Comparison of ENCODE assay signal across 17 cellular contexts in genomic region chr3:127000792-127001191, GRCh38. TPM values are rescaled to one million over a fixed set of nuclear protein-coding genes. Genes with fewer than 3 reads are reported as not detected.
A peak's percentile ranks its signal among the peaks of the same experiment; 100 is the strongest.
DNase-seq lines count a peak whose midpoint lies in the region; ATAC-seq, FAIRE-seq and TF ChIP-seq lines count a peak whose summit lies in the region.
"Had no signal": no experiment of that assay in that cellular context is flagged by ENCODE, and none has a peak within 500 bp of the region (broad histone marks: within the 10 kb centered on the region; RNA-seq: fewer than 3 reads in every experiment).

No MANE protein-coding gene starts in this region.

- intact Hi-C loops in K562 (cut with micrococcal nuclease): no loop called here
- intact Hi-C loops in psoas muscle (cut with DNase I): no loop called here
- intact Hi-C loops in sigmoid colon (cut with DNase I): loop anchor here (5.0 kb wide), 1 partner anchor 248 kb away; no protein-coding TSS in a partner anchor

- H3K9me2 ChIP-seq in SK-N-SH: no peaks in the 10 kb centered on the region

- H3K4me3 ChIP-seq in SK-N-SH (ENCODE audit: low read depth in 2 of 2, low read length in 1 of 2) (no peak overlapping the region), K562 (no peak overlapping the region), psoas muscle (no peak overlapping the region), sigmoid colon (no peak overlapping the region), smooth muscle cell (no peak overlapping the region)
- H3K4me3 ChIP-seq: BLaER1 treated with 17β-estradiol and CSF1 and Interleukin-3, amounts not matched to agents 10 nM and 100 nM had no signal

- H2AFZ ChIP-seq in SK-N-SH (ENCODE audit: low read depth) (no peak overlapping the region), K562 (ENCODE audit: low read depth, low read length) (no peak overlapping the region), smooth muscle cell (ENCODE audit: low read depth) (no peak overlapping the region)

- peak overlapping the region; percentile 81; the same call in 1 of the 2 replicates for H3K4me2 ChIP-seq in SK-N-SH
- no peak overlapping the region for H3K4me2 ChIP-seq in K562 (ENCODE audit: insufficient read depth, low read length)
- H3K4me2 ChIP-seq in smooth muscle cell: no peak overlapping the region
- H3K4me2 ChIP-seq: BLaER1 treated with 17β-estradiol and CSF1 and Interleukin-3, amounts not matched to agents 10 nM and 100 nM had no signal

- H3K9me3 ChIP-seq in SK-N-SH (no peaks in the 10 kb centered on the region), K562 (replicated peaks; ENCODE audit: control insufficient read depth, insufficient read depth, low read depth, low read length) (no peaks in the 10 kb centered on the region), psoas muscle (no peaks in the 10 kb centered on the region), sigmoid colon (no peaks in the 10 kb centered on the region), smooth muscle cell (replicated peaks; ENCODE audit: low read depth) (no peaks in the 10 kb centered on the region)
- H3K9me3 ChIP-seq: BLaER1 treated with 17β-estradiol and CSF1 and Interleukin-3, amounts not matched to agents 10 nM and 100 nM had no signal

- H3K36me3 ChIP-seq in SK-N-SH (replicated peaks in 1 of 2; ENCODE audit: control insufficient read depth in 1 of 2, insufficient read depth in 2 of 2, low read length in 1 of 2) (peaks cover 0 to 7% of the 10 kb centered on the region in 2 experiments), K562 (ENCODE audit: control insufficient read depth, insufficient read depth, low read length) (peaks cover 17% of the 10 kb centered on the region; the same call in 1 of the 3 replicates), psoas muscle (ENCODE audit: insufficient read depth in 1 of 2, low read depth in 1 of 2) (no peaks in the 10 kb centered on the region), sigmoid colon (peaks cover 0 to 3% (median under 1%) of the 10 kb centered on the region in 4 donors), smooth muscle cell (ENCODE audit: low read depth) (no peaks in the 10 kb centered on the region)

- ATAC-seq in SK-N-SH treated with all-trans-retinoic acid at 6 μM for 48 hours: no peak
- ATAC-seq in K562: no peak
- peak; percentile 16 to 58 (median 42) for ATAC-seq in psoas muscle
- ATAC-seq in GM21423 (IDR thresholded peaks at IDR 0.05; ENCODE audit: unreplicated experiment): no peak
- ATAC-seq: PC-3 had no signal

- TF ChIP-seq CTCF in SK-N-SH (IDR thresholded peaks at IDR 0.05) (no peak), K562 (IDR thresholded peaks at IDR 0.05 in 2 of 3, conservative IDR thresholded peaks at IDR 0.05 in 1 of 3; ENCODE audit: insufficient read depth in 2 of 3, low read depth in 1 of 3, low read length in 3 of 3) (no peak), psoas muscle (IDR thresholded peaks at IDR 0.05) (no peak), sigmoid colon (IDR thresholded peaks at IDR 0.05) (no peak), smooth muscle cell (IDR thresholded peaks at IDR 0.05; ENCODE audit: borderline replicate concordance, insufficient read depth, poor library complexity, severe bottlenecking) (no peak)

- H3K9me1 ChIP-seq in K562 (ENCODE audit: control insufficient read depth, insufficient read depth, low read length): no peaks in the 10 kb centered on the region

- WGBS in SK-N-SH (ENCODE audit: low lambda C conversion rate): 98% methylated on average over 11 of the region's 13 CpGs
- 93% methylated on average over 9 of the region's 13 CpGs for WGBS in K562 (ENCODE audit: insufficient coverage, low coverage, missing lambda C conversion rate)
- WGBS in psoas muscle, 3 donors: 51 to 67% (median 66%) methylated on average over 13 of the region's 13 CpGs
- WGBS in sigmoid colon, 2 donors: 91 to 95% methylated on average over 13 of the region's 13 CpGs
- 98% methylated on average over 13 of the region's 13 CpGs for WGBS in smooth muscle cell (ENCODE audit: low lambda C conversion rate)

- no peak for DNase-seq in SK-N-SH
- no peak for DNase-seq in K562 (ENCODE audit: extremely low read depth in 1 of 4, low spot score in 3 of 4)
- DNase-seq in psoas muscle: no peak
- no peak for DNase-seq in middle frontal gyrus (ENCODE audit: extremely low spot score, low spot score)
- DNase-seq in sigmoid colon: no peak
- DNase-seq in smooth muscle cell (lab: John Stamatoyannopoulos, UW; ENCODE audit: unreplicated experiment): no peak
- DNase-seq: DMS153, H9, NCI-H1092, NCI-H1694, NCI-H2107, NCI-H226, PC-3 had no signal

- H3K79me2 ChIP-seq in SK-N-SH (ENCODE audit: insufficient read depth) (peaks cover 65% of the 10 kb centered on the region), K562 (ENCODE audit: control insufficient read depth, insufficient read depth, low read length) (peaks cover 41% of the 10 kb centered on the region), smooth muscle cell (ENCODE audit: low read depth) (peaks cover 54% of the 10 kb centered on the region)

- H3K27me3 ChIP-seq in SK-N-SH (ENCODE audit: insufficient read depth) (no peaks in the 10 kb centered on the region), K562 (ENCODE audit: control insufficient read depth in 2 of 2, insufficient read depth in 2 of 2, low read length in 2 of 2) (no peaks in the 10 kb centered on the region), psoas muscle (ENCODE audit: insufficient read depth in 3 of 3, low read length in 2 of 3) (no peaks in the 10 kb centered on the region), sigmoid colon (no peaks in the 10 kb centered on the region), smooth muscle cell (ENCODE audit: low read depth) (no peaks in the 10 kb centered on the region)

- CTCF ChIA-PET in SK-N-SH (lab: Yijun Ruan, JAX) (interaction anchor here (1.7 to 3.8 kb wide), 5 partner anchors 10 to 447 kb away, joined by 5 to 16 read pairs (median 12); partner anchors contain the start of gene PLXNA1), K562 (lab: Yijun Ruan, JAX; ENCODE audit: low intra/inter-chr PET ratio) (no interaction called here)

- H3K9ac ChIP-seq in SK-N-SH: no peak overlapping the region
- H3K9ac ChIP-seq in K562 (ENCODE audit: insufficient read depth in 1 of 2, low read depth in 2 of 2, low read length in 2 of 2): no peak overlapping the region
- H3K9ac ChIP-seq in smooth muscle cell (ENCODE audit: low read depth): no peak overlapping the region
- H3K9ac ChIP-seq: BLaER1 treated with 17β-estradiol and CSF1 and Interleukin-3, amounts not matched to agents 10 nM and 100 nM had no signal

- in situ Hi-C loops in K562 (cut with MboI): no loop called here

- H3K27ac ChIP-seq in SK-N-SH (ENCODE audit: low read depth in 2 of 2, low read length in 1 of 2): peak overlapping the region; percentile 87 to 97; a peak in 3 of 4 replicates
- H3K27ac ChIP-seq in K562 (ENCODE audit: extremely low read depth, low read depth, low read length): no peak overlapping the region
- H3K27ac ChIP-seq in psoas muscle: no peak overlapping the region
- no peak overlapping the region for H3K27ac ChIP-seq in sigmoid colon
- no peak overlapping the region for H3K27ac ChIP-seq in smooth muscle cell (ENCODE audit: low read depth)
- H3K27ac ChIP-seq: BLaER1 treated with 17β-estradiol and CSF1 and Interleukin-3, amounts not matched to agents 10 nM and 100 nM had no signal

- no peak for FAIRE-seq in K562 (lab: Jason Lieb, UNC)
- FAIRE-seq: HTR-8/SVneo had no signal

- TF ChIP-seq RAD21 in SK-N-SH (IDR thresholded peaks at IDR 0.05; ENCODE audit: low read length): no peak
- no peak for TF ChIP-seq RAD21 in K562 (CRISPR knock-in tag; conservative IDR thresholded peaks at IDR 0.05 in 1 of 2, IDR thresholded peaks at IDR 0.05 in 1 of 2)

- POLR2A ChIA-PET in SK-N-SH (lab: Yijun Ruan, JAX): no interaction called here
- POLR2A ChIA-PET in K562 (lab: Yijun Ruan, JAX): interaction anchor here (0.9 kb wide), 1 partner anchor 10 kb away, joined by 5 read pairs; no protein-coding TSS in a partner anchor

- H3F3A ChIP-seq in SK-N-SH (replicated peaks; ENCODE audit: insufficient read depth) (peaks cover 8% of the 10 kb centered on the region), smooth muscle cell (ENCODE audit: low read depth) (no peaks in the 10 kb centered on the region)

- BruUV-seq in K562 (replicated peaks; lab: Mats Ljungman, UMichigan): no TSS peak

- H3K4me1 ChIP-seq in SK-N-SH (ENCODE audit: control insufficient read depth in 1 of 2, insufficient read depth in 2 of 2, low read depth in 1 of 2, low read length in 1 of 2) (peaks cover 18 to 74% of the 10 kb centered on the region in 2 experiments; a peak in 3 of 4 replicates), K562 (replicated peaks in 1 of 2; ENCODE audit: control insufficient read depth in 2 of 2, insufficient read depth in 2 of 2, low read length in 2 of 2) (peaks cover 0 to 26% of the 10 kb centered on the region in 2 experiments; a peak in 2 of 5 replicates), psoas muscle (peaks cover 18% of the 10 kb centered on the region), sigmoid colon (peaks cover 0 to 28% (median 16%) of the 10 kb centered on the region in 4 donors), smooth muscle cell (ENCODE audit: low read depth) (peaks cover 14% of the 10 kb centered on the region)

- peaks cover 28% of the 10 kb centered on the region for H4K20me1 ChIP-seq in SK-N-SH (ENCODE audit: insufficient read depth)
- H4K20me1 ChIP-seq in K562 (replicated peaks; ENCODE audit: control insufficient read depth, insufficient read depth, low read length): peaks cover 28% of the 10 kb centered on the region; the same call in 1 of the 2 replicates
- peaks cover 62% of the 10 kb centered on the region for H4K20me1 ChIP-seq in smooth muscle cell (ENCODE audit: low read depth)

- no peak for TF ChIP-seq EP300 in SK-N-SH (IDR thresholded peaks at IDR 0.05; ENCODE audit: borderline replicate concordance in 1 of 2, low read depth in 1 of 2, low read length in 1 of 2)
- no peak for TF ChIP-seq EP300 in K562 (IDR thresholded peaks at IDR 0.05; ENCODE audit: low read length)
- TF ChIP-seq EP300 in sigmoid colon (IDR thresholded peaks at IDR 0.05): no peak

- TF ChIP-seq POLR2A in K562 (conservative IDR thresholded peaks at IDR 0.05) (no peak), sigmoid colon (IDR thresholded peaks at IDR 0.05) (no peak)

RNA-seq across cellular contexts. Expression of gene PLXNA1, which starts 17.9 kb away (rescaled TPM):
- polyA plus RNA-seq in SK-N-SH (2012; rRNA removed) (48.1 and 48.7 TPM in 2 replicates), K562 (2011; rRNA removed) (39.2 and 54.7 TPM in 2 replicates), K562 (2014; fragmentation: Illumina TruSeq; extraction: Trizol) (16.8 and 30.4 TPM in 2 replicates), K562 (2014; fragmentation: Nextera tagmentation; extraction: Ambion mirVana) (under 1 TPM; 0.23 to 0.35 TPM), K562 (2014; rRNA removed) (32.3 and 37.7 TPM in 2 replicates), psoas muscle (10 to 100 TPM in 2 of 3 donors, 1 to 10 TPM in 1; 7.7 to 18.0 (median 11.4) TPM), sigmoid colon (10 to 100 TPM in 1 of 3 donors, 1 to 10 TPM in 1, under 1 TPM in 1; 0.60 to 15.3 (median 3.5) TPM), smooth muscle cell (37.9 and 40.7 TPM in 2 replicates)
- 13.2 and 23.6 TPM in 2 replicates for polyA plus RNA-seq in SK-N-SH (2012; cell fraction: cytosol; rRNA removed)
- 104 and 115 TPM in 2 replicates for polyA plus RNA-seq in SK-N-SH (2012; cell fraction: nucleus; rRNA removed)
- total RNA-seq in K562 (2011; cell fraction: chromatin; rRNA removed; ENCODE audit: low replicate concordance): 126 and 340 TPM in 2 replicates
- total RNA-seq in K562 (2011; cell fraction: nucleolus; rRNA removed): 201 and 257 TPM in 2 replicates
- 135 and 137 TPM in 2 replicates for total RNA-seq in K562 (2011; cell fraction: nucleoplasm; rRNA removed)
- total RNA-seq in K562 (2014; rRNA removed) (25.7 and 29.7 TPM in 2 replicates), K562 (2014; rRNA removed; fragmentation: Illumina TruSeq; extraction: Trizol) (11.4 and 14.0 TPM in 2 replicates), K562 (2015; rRNA removed; fragmentation: Illumina TruSeq; extraction: Trizol) (14.4 and 15.6 TPM in 2 replicates), K562 (2021) (49.3 and 59.9 TPM in 2 replicates), psoas muscle (10 to 100 TPM; 14.7 to 20.1 (median 15.7) TPM), sigmoid colon (10 to 100 TPM in 2 of 4 donors, 1 to 10 TPM in 2; 7.5 to 29.6 (median 13.0) TPM), smooth muscle cell (50.8 and 57.1 TPM in 2 replicates)
- 30.3 and 79.8 TPM in 2 replicates for polyA plus RNA-seq in K562 (2011; cell fraction: cytosol; rRNA removed)
- 230 and 364 TPM in 2 replicates for polyA plus RNA-seq in K562 (2011; cell fraction: nucleus; rRNA removed)
- polyA plus RNA-seq in K562 (2012): 30.0 and 54.1 TPM in 2 replicates
- polyA minus RNA-seq in K562 (2011; rRNA and poly(A)+ RNA removed): 37.0 and 87.9 TPM in 2 replicates
- 46.9 and 52.1 TPM in 2 replicates for polyA minus RNA-seq in K562 (2011; cell fraction: cytosol; rRNA and poly(A)+ RNA removed)
- polyA minus RNA-seq in K562 (2011; cell fraction: nucleus; rRNA and poly(A)+ RNA removed): 79.0 and 94.2 TPM in 2 replicates

Comparison
In these comparisons a context has a peak if more than half of its experiments do, and no peak if none do; other contexts are left out.
1. H3K27ac ChIP-seq: peak in SK-N-SH (2 of 2); none in K562 (single experiment), psoas muscle (single experiment), sigmoid colon (0 of 4) and smooth muscle cell (single experiment).
2. ATAC-seq: peak in psoas muscle (4 of 4); none in SK-N-SH treated with all-trans-retinoic acid at 6 μM for 48 hours (single experiment), K562 (single experiment) and GM21423 (single experiment).